In the genomic region with DNA sequence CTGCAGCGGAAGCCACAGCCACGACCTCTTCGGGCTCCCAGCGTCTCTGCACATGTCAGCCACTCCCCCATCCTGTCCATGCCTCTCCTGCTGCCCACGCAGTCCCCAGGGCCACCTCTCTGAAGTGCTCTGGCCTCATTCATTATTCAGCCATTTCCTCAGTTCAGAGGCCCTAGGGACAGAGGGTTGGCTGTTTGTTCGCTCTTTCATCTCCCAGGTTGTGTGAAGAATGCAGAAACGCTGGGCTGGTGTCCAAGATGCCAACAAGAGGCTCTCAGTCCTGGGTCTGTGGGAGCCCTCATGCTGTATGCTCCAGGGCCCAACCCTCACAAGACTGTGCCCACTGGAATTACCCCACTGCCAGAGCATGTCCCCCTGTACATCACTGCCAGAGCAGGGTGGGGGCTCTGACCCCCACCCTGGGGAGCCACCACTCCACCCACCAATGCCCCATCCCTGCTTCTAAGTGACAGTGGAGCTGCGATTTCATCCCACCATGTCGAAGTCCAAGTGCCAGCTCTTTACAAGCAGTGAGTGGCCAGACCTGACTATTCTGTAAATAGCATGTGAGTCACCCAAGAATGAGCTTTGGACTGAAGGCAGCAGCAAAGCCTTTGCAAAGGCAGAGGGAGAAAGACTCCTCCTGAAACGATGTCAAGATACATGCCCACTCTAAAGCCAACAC, we compare ENCODE assay signal across 1 cellular context.
TF ChIP-seq lines count a peak whose summit lies in the region.

No MANE protein-coding gene starts in this region.

TF ChIP-seq in HepG2, 621 proteins besides CTCF, POLR2A, EP300 and RAD21 (continued from another document):
- TF ChIP-seq, protein P1, sequence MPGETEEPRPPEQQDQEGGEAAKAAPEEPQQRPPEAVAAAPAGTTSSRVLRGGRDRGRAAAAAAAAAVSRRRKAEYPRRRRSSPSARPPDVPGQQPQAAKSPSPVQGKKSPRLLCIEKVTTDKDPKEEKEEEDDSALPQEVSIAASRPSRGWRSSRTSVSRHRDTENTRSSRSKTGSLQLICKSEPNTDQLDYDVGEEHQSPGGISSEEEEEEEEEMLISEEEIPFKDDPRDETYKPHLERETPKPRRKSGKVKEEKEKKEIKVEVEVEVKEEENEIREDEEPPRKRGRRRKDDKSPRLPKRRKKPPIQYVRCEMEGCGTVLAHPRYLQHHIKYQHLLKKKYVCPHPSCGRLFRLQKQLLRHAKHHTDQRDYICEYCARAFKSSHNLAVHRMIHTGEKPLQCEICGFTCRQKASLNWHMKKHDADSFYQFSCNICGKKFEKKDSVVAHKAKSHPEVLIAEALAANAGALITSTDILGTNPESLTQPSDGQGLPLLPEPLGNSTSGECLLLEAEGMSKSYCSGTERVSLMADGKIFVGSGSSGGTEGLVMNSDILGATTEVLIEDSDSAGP (CRISPR knock-in tag; IDR thresholded peaks at IDR 0.05; ENCODE audit: borderline replicate concordance): peak; percentile 43; the same call in 1 of the 2 replicates
- no peak for TF ChIP-seq ZNF431 (CRISPR knock-in tag; IDR thresholded peaks at IDR 0.05; ENCODE audit: borderline replicate concordance, low read depth)
- TF ChIP-seq RARA (CRISPR knock-in tag; IDR thresholded peaks at IDR 0.05): peak; percentile 29; the same call in 1 of the 2 replicates
- no peak; the same call in 1 of the 2 replicates for TF ChIP-seq SALL1 (CRISPR knock-in tag; IDR thresholded peaks at IDR 0.05)
- no peak for TF ChIP-seq ZBTB40 (IDR thresholded peaks at IDR 0.05)
- TF ChIP-seq ZBTB40 (CRISPR knock-in tag; IDR thresholded peaks at IDR 0.05): no peak
- TF ChIP-seq, protein P2, sequence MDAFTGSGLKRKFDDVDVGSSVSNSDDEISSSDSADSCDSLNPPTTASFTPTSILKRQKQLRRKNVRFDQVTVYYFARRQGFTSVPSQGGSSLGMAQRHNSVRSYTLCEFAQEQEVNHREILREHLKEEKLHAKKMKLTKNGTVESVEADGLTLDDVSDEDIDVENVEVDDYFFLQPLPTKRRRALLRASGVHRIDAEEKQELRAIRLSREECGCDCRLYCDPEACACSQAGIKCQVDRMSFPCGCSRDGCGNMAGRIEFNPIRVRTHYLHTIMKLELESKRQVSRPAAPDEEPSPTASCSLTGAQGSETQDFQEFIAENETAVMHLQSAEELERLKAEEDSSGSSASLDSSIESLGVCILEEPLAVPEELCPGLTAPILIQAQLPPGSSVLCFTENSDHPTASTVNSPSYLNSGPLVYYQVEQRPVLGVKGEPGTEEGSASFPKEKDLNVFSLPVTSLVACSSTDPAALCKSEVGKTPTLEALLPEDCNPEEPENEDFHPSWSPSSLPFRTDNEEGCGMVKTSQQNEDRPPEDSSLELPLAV (CRISPR knock-in tag; conservative IDR thresholded peaks at IDR 0.05; ENCODE audit: low read depth): no peak
- no peak for TF ChIP-seq ZNF547 (CRISPR knock-in tag; IDR thresholded peaks at IDR 0.05)
- no peak for TF ChIP-seq TOE1 (CRISPR knock-in tag; IDR thresholded peaks at IDR 0.05)
- no peak for TF ChIP-seq ZNF766 (CRISPR knock-in tag; IDR thresholded peaks at IDR 0.05; ENCODE audit: borderline replicate concordance)
- TF ChIP-seq NR2C2 (CRISPR knock-in tag; IDR thresholded peaks at IDR 0.05; ENCODE audit: borderline replicate concordance): no peak
- peak in 1 of 2 experiments; percentile 21; a peak in 1 of 4 replicates for TF ChIP-seq KLF16 (CRISPR knock-in tag; IDR thresholded peaks at IDR 0.05)
- no peak for TF ChIP-seq PRDM4 (CRISPR knock-in tag; IDR thresholded peaks at IDR 0.05; ENCODE audit: borderline replicate concordance)
- TF ChIP-seq MEIS1 (CRISPR knock-in tag; IDR thresholded peaks at IDR 0.05; ENCODE audit: borderline replicate concordance): no peak
- no peak for TF ChIP-seq ZNF451 (CRISPR knock-in tag; IDR thresholded peaks at IDR 0.05)
- TF ChIP-seq SKI (IDR thresholded peaks at IDR 0.05; ENCODE audit: partially characterized antibody): peak; percentile 15
- no peak for TF ChIP-seq ZNF224 (CRISPR knock-in tag; IDR thresholded peaks at IDR 0.05)
- peak; percentile 39; the same call in 1 of the 2 replicates for TF ChIP-seq FOXO1 (CRISPR knock-in tag; IDR thresholded peaks at IDR 0.05)
- TF ChIP-seq, protein P3, sequence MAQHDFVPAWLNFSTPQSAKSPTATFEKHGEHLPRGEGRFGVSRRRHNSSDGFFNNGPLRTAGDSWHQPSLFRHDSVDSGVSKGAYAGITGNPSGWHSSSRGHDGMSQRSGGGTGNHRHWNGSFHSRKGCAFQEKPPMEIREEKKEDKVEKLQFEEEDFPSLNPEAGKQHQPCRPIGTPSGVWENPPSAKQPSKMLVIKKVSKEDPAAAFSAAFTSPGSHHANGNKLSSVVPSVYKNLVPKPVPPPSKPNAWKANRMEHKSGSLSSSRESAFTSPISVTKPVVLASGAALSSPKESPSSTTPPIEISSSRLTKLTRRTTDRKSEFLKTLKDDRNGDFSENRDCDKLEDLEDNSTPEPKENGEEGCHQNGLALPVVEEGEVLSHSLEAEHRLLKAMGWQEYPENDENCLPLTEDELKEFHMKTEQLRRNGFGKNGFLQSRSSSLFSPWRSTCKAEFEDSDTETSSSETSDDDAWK (CRISPR knock-in tag; IDR thresholded peaks at IDR 0.05): no peak
- TF ChIP-seq CEBPB (IDR thresholded peaks at IDR 0.05; ENCODE audit: borderline replicate concordance, low read depth, low read length): no peak
- peak; percentile 85; the same call in 1 of the 2 replicates for TF ChIP-seq HNRNPL (IDR thresholded peaks at IDR 0.05; ENCODE audit: low read depth, low read length)
- no peak for TF ChIP-seq ZNF343 (CRISPR knock-in tag; IDR thresholded peaks at IDR 0.05)
- no peak for TF ChIP-seq ZNF337 (CRISPR knock-in tag; IDR thresholded peaks at IDR 0.05; ENCODE audit: borderline replicate concordance, low read depth)
- no peak for TF ChIP-seq ASH2L (IDR thresholded peaks at IDR 0.05; ENCODE audit: insufficient read length, low read depth, low read length)
- no peak for TF ChIP-seq ZNF550 (CRISPR knock-in tag; IDR thresholded peaks at IDR 0.05; ENCODE audit: borderline replicate concordance)
